ENCODE assay signal across 16 cellular contexts in the genomic region with DNA sequence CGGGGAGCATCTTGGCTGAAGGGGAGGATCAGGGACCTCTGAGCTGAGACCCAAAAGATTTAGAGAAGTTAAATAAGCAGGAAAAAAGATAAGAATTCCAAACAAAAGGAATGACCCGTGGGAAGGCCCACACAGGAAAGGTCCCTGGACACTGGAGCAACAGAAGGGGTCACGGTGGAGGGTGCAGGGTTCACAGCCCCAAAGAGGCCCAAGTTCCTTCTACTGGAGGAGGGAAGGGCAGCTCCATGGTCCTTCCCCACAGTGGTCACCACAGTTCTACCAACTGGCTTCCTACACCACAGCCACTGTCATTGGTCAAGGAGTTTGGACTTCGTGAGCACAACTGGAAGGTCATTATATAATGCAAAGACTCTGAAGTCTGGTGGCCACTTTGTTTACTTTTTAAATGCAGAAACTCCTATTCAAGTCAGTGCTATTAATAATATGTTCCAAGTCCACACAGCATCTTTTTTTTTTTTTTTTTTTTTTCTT. TPM values are rescaled to one million over a fixed set of nuclear protein-coding genes. Genes with fewer than 3 reads are reported as not detected.
A peak's percentile ranks its signal among the peaks of the same experiment; 100 is the strongest.
DNase-seq lines count a peak whose midpoint lies in the region; ATAC-seq and TF ChIP-seq lines count a peak whose summit lies in the region.
"Had no signal": no experiment of that assay in that cellular context is flagged by ENCODE, and none has a peak within 500 bp of the region (broad histone marks: within the 10 kb centered on the region; RNA-seq: fewer than 3 reads in every experiment).

No MANE protein-coding gene starts in this region.

- H3K27ac ChIP-seq in left ventricle myocardium inferior (replicated peaks) (peak overlapping the region; percentile 46), esophagus squamous epithelium (peak overlapping the region; percentile 42 to 73 (median 64)), aorta (ENCODE audit: low read depth in 1 of 2, low read length in 2 of 2) (peak overlapping the region in 1 of 2 donors; percentile 91)
- H3K27ac ChIP-seq: PC-9, psoas muscle had no signal

- intact Hi-C loops in left ventricle myocardium inferior (cut with micrococcal nuclease) (no loop called here), left ventricle myocardium superior (cut with micrococcal nuclease) (no loop called here), esophagus squamous epithelium (cut with DNase I) (no loop called here), sciatic nerve (cut with DNase I) (no loop called here), aorta (cut with DNase I) (no loop called here)

- no peak for TF ChIP-seq POLR2A in esophagus squamous epithelium (IDR thresholded peaks at IDR 0.05)

- WGBS in esophagus squamous epithelium, 2 donors, result 80 to 84% methylated on average over 3 of the region's 4 CpGs
- WGBS in aorta, 2 donors, result 45 to 64% methylated on average over 4 of the region's 4 CpGs

- H3K27me3 ChIP-seq in left ventricle myocardium inferior (ENCODE audit: low read depth), result no peaks in the 10 kb centered on the region
- no peaks in the 10 kb centered on the region for H3K27me3 ChIP-seq in esophagus squamous epithelium
- no peaks in the 10 kb centered on the region for H3K27me3 ChIP-seq in aorta (ENCODE audit: control insufficient read depth in 1 of 2, insufficient read depth in 2 of 2, low read length in 1 of 2)

- TF ChIP-seq CTCF in left ventricle myocardium inferior (IDR thresholded peaks at IDR 0.05; ENCODE audit: borderline replicate concordance) (no peak), esophagus squamous epithelium (IDR thresholded peaks at IDR 0.05) (no peak)

- no peaks in the 10 kb centered on the region for H3K9me3 ChIP-seq in left ventricle myocardium inferior (replicated peaks)
- no peaks in the 10 kb centered on the region for H3K9me3 ChIP-seq in esophagus squamous epithelium
- no peaks in the 10 kb centered on the region for H3K9me3 ChIP-seq in aorta (ENCODE audit: control insufficient read depth, low read length)
- H3K9me3 ChIP-seq: psoas muscle had no signal

- H3K36me3 ChIP-seq in left ventricle myocardium inferior (no peaks in the 10 kb centered on the region), esophagus squamous epithelium (peaks cover 0 to 4% (median 0%) of the 10 kb centered on the region in 3 donors), aorta (ENCODE audit: control insufficient read depth in 1 of 2, insufficient read depth in 2 of 2, low read length in 1 of 2) (peaks cover 0 to 1% of the 10 kb centered on the region in 2 donors)

- H3K4me1 ChIP-seq in left ventricle myocardium inferior, result peaks cover 43% of the 10 kb centered on the region
- H3K4me1 ChIP-seq in esophagus squamous epithelium, result peaks cover 24 to 65% (median 32%) of the 10 kb centered on the region in 3 donors
- peaks cover 0 to 2% of the 10 kb centered on the region in 2 donors for H3K4me1 ChIP-seq in aorta (ENCODE audit: control insufficient read depth in 1 of 2, insufficient read depth in 2 of 2, low read length in 2 of 2)

- H3K4me3 ChIP-seq in left ventricle myocardium inferior (no peak overlapping the region), esophagus squamous epithelium (peak overlapping the region in 1 of 4 donors; percentile 31), aorta (ENCODE audit: low read length in 2 of 2) (no peak overlapping the region)
- H3K4me3 ChIP-seq: PC-9, psoas muscle had no signal

- DNase-seq in left ventricle myocardium inferior (no peak), left ventricle myocardium superior (no peak), esophagus squamous epithelium (lab: John Stamatoyannopoulos, UW) (no peak), sciatic nerve (ENCODE audit: low spot score) (no peak), aorta (no peak), NCI-H1694 (lab: John Stamatoyannopoulos, UW) (no peak), ureter (ENCODE audit: low spot score) (no peak)
- no peak for DNase-seq in stimulated activated CD4-positive, alpha-beta T cell treated with anti-CD3 and anti-CD28 coated beads, Interleukin-4, amount 100 ng/mL, for 1 hour
- DNase-seq: activated CD4-positive, alpha-beta T cell treated with anti-CD3 and anti-CD28 coated beads, Interleukin-2, amount 50 U/mL, for 4 hours; activated naive CD4-positive, alpha-beta T cell treated with anti-CD3 and anti-CD28 coated beads, Interleukin-2, amount 50 U/mL, for 16 hours; CD4-positive, alpha-beta T cell; effector memory CD8-positive, alpha-beta T cell; left colon; NCI-H748 treated with DMSO at 0.1 percent for 48 hours; PC-9 had no signal

- ATAC-seq in left ventricle myocardium superior (no peak), sciatic nerve (peak; percentile 23), aorta (ENCODE audit: low FRiP score) (peak; percentile 16)
- ATAC-seq: effector memory CD8-positive, alpha-beta T cell; left colon had no signal

RNA-seq across cellular contexts. Expression of a gene that starts 5.4 kb away (rescaled TPM):
- 5.9 TPM for total RNA-seq in left ventricle myocardium inferior
- 5.2 TPM for total RNA-seq in left ventricle myocardium superior
- 10 to 100 TPM; 13.6 to 21.2 (median 15.6) TPM for total RNA-seq in esophagus squamous epithelium
- 60.9 TPM for total RNA-seq in sciatic nerve
- total RNA-seq in aorta, result 10 to 100 TPM; 56.8 to 59.8 TPM
- polyA plus RNA-seq in aorta, result 10 to 100 TPM; 25.5 to 38.9 TPM
- total RNA-seq in ureter, result 66.4 TPM
